ENCODE assay signal across 9 cellular contexts in genomic region chrX:103310592-103311400, GRCh38. TPM values are rescaled to one million over a fixed set of nuclear protein-coding genes. Genes with fewer than 3 reads are reported as not detected.
DNase-seq lines count a peak whose midpoint lies in the region; ATAC-seq, FAIRE-seq and TF ChIP-seq lines count a peak whose summit lies in the region.
"Had no signal": no experiment of that assay in that cellular context is flagged by ENCODE, and none has a peak within 500 bp of the region (broad histone marks: within the 10 kb centered on the region; RNA-seq: fewer than 3 reads in every experiment).

Gene BEX2 (minus strand): TSS chrX:103310990. CDS start chrX:103309976, 1,014 bp downstream.

- peak within 1 kb of the TSS; percentile 92 for H3K9ac ChIP-seq in ES-I3 (ENCODE audit: low read depth, low read length)
- peak within 1 kb of the TSS in 1 of 2 donors; percentile 67 for H3K9ac ChIP-seq in kidney (ENCODE audit: low read length in 2 of 2)

- H3K4me1 Mint-ChIP-seq in WTC11 = peaks cover 4% of the 10 kb centered on the region; the same call in 1 of the 2 replicates

- intact Hi-C loops in kidney (cut with DNase I) = no loop called here

- H3K27me3 Mint-ChIP-seq in WTC11 (ENCODE audit: low read depth) = peaks cover 17% of the 10 kb centered on the region

- TF ChIP-seq CTCF in WTC11 (IDR thresholded peaks at IDR 0.05) (no peak), cardiac fibroblast (IDR thresholded peaks at IDR 0.05; ENCODE audit: low read depth, low read length) (no peak), kidney (IDR thresholded peaks at IDR 0.05; ENCODE audit: borderline replicate concordance, extremely low read depth, insufficient read depth) (no peak)

- no peaks in the 10 kb centered on the region; the same call in 1 of the 2 replicates for H3K27me3 ChIP-seq in H7 (ENCODE audit: control insufficient read depth, insufficient read depth, low read length)

- H3K27ac Mint-ChIP-seq in WTC11 = peak within 1 kb of the TSS; percentile 85; the same call in 1 of the 2 replicates

- DNase-seq in H7 (peak; percentile 87), NCI-H1417 (lab: John Stamatoyannopoulos, UW) (peak; percentile 60 to 87 (median 81)), WTC11 (ENCODE audit: low spot score) (peak; percentile 89), cardiac fibroblast (ENCODE audit: low read depth in 2 of 2) (peak; percentile 5 to 9), kidney (peak; percentile 92), SHP77 (lab: John Stamatoyannopoulos, UW) (no peak)
- DNase-seq in stimulated activated CD4-positive, alpha-beta T cell treated with anti-CD3 and anti-CD28 coated beads, Interleukin-15, amount 100 ng/mL, for 24 hours = peak; percentile 88

- H3K9me3 ChIP-seq in ES-I3 (ENCODE audit: control insufficient read depth, insufficient read depth, low read length) (no peaks in the 10 kb centered on the region), kidney (ENCODE audit: control insufficient read depth in 1 of 2, low read length in 2 of 2) (no peaks in the 10 kb centered on the region)

- ATAC-seq in WTC11 = peak; percentile 97

- peak within 1 kb of the TSS in 1 of 2 donors; percentile 34 for H3K27ac ChIP-seq in kidney (ENCODE audit: low read depth in 2 of 2, low read length in 2 of 2)

- H3K36me3 ChIP-seq in ES-I3 (ENCODE audit: insufficient read depth, low read length) (peaks cover 4% of the 10 kb centered on the region), H7 (replicated peaks; ENCODE audit: control insufficient read depth, insufficient read depth, low read length) (no peaks in the 10 kb centered on the region; the same call in 1 of the 2 replicates), kidney (ENCODE audit: control insufficient read depth in 1 of 2, insufficient read depth in 2 of 2, low read length in 2 of 2) (no peaks in the 10 kb centered on the region)

- H3K36me3 Mint-ChIP-seq in WTC11 = no peaks in the 10 kb centered on the region

- CTCF ChIA-PET in WTC11 (lab: Charles Lee) = interaction anchor here (1.3 kb wide), 1 partner anchor 153 kb away, joined by 5 read pairs; no protein-coding TSS in a partner anchor

- no peaks in the 10 kb centered on the region for H3K9me3 Mint-ChIP-seq in WTC11

- no peaks in the 10 kb centered on the region for H3K4me1 ChIP-seq in ES-I3 (ENCODE audit: insufficient read depth, low read length)
- H3K4me1 ChIP-seq in kidney (ENCODE audit: control insufficient read depth in 1 of 2, insufficient read depth in 1 of 2, low read depth in 1 of 2, low read length in 2 of 2) = no peaks in the 10 kb centered on the region

- H3K4me3 ChIP-seq in H7 (ENCODE audit: insufficient read depth, low read depth, low read length) (peak within 1 kb of the TSS; percentile 84), cardiac fibroblast (replicated peaks in 1 of 2; ENCODE audit: low read depth in 2 of 2, low read length in 2 of 2) (peak within 1 kb of the TSS; percentile 31 to 38), kidney (ENCODE audit: low read length in 2 of 2) (peak within 1 kb of the TSS; percentile 52 to 61)

- no peak for FAIRE-seq in kidney (lab: Jason Lieb, UNC)
- FAIRE-seq: endometrium had no signal

- peak within 1 kb of the TSS; percentile 72 for H3K4me3 Mint-ChIP-seq in WTC11

- POLR2A ChIA-PET in WTC11 (lab: Charles Lee) = interaction anchor here (0.5 to 1.6 kb wide), 4 partner anchors 56 to 119 kb away, joined by 3 to 5 read pairs (median 4); partner anchors contain the start of genes BEX3 and TCEAL8

TF ChIP-seq in WTC11, 78 proteins besides CTCF, POLR2A, EP300 and RAD21 (continues in another document):
- TF ChIP-seq, protein P1, sequence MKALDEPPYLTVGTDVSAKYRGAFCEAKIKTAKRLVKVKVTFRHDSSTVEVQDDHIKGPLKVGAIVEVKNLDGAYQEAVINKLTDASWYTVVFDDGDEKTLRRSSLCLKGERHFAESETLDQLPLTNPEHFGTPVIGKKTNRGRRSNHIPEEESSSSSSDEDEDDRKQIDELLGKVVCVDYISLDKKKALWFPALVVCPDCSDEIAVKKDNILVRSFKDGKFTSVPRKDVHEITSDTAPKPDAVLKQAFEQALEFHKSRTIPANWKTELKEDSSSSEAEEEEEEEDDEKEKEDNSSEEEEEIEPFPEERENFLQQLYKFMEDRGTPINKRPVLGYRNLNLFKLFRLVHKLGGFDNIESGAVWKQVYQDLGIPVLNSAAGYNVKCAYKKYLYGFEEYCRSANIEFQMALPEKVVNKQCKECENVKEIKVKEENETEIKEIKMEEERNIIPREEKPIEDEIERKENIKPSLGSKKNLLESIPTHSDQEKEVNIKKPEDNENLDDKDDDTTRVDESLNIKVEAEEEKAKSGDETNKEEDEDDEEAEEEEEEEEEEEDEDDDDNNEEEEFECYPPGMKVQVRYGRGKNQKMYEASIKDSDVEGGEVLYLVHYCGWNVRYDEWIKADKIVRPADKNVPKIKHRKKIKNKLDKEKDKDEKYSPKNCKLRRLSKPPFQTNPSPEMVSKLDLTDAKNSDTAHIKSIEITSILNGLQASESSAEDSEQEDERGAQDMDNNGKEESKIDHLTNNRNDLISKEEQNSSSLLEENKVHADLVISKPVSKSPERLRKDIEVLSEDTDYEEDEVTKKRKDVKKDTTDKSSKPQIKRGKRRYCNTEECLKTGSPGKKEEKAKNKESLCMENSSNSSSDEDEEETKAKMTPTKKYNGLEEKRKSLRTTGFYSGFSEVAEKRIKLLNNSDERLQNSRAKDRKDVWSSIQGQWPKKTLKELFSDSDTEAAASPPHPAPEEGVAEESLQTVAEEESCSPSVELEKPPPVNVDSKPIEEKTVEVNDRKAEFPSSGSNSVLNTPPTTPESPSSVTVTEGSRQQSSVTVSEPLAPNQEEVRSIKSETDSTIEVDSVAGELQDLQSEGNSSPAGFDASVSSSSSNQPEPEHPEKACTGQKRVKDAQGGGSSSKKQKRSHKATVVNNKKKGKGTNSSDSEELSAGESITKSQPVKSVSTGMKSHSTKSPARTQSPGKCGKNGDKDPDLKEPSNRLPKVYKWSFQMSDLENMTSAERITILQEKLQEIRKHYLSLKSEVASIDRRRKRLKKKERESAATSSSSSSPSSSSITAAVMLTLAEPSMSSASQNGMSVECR (CRISPR knock-in tag; IDR thresholded peaks at IDR 0.05; ENCODE audit: borderline replicate concordance) = 0 out of 2 replicates have a peak, but pooled peaks have one; percentile 35
- peak; percentile 92 for TF ChIP-seq FOXK1 (CRISPR knock-in tag; IDR thresholded peaks at IDR 0.05)
- TF ChIP-seq, protein P2, sequence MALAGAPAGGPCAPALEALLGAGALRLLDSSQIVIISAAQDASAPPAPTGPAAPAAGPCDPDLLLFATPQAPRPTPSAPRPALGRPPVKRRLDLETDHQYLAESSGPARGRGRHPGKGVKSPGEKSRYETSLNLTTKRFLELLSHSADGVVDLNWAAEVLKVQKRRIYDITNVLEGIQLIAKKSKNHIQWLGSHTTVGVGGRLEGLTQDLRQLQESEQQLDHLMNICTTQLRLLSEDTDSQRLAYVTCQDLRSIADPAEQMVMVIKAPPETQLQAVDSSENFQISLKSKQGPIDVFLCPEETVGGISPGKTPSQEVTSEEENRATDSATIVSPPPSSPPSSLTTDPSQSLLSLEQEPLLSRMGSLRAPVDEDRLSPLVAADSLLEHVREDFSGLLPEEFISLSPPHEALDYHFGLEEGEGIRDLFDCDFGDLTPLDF (CRISPR knock-in tag; IDR thresholded peaks at IDR 0.05) = no peak
- peak; percentile 93 for TF ChIP-seq USF1 (CRISPR knock-in tag; IDR thresholded peaks at IDR 0.05)
- TF ChIP-seq MAX (CRISPR knock-in tag; IDR thresholded peaks at IDR 0.05) = peak; percentile 55; the same call in 1 of the 2 replicates
- TF ChIP-seq, protein P3, sequence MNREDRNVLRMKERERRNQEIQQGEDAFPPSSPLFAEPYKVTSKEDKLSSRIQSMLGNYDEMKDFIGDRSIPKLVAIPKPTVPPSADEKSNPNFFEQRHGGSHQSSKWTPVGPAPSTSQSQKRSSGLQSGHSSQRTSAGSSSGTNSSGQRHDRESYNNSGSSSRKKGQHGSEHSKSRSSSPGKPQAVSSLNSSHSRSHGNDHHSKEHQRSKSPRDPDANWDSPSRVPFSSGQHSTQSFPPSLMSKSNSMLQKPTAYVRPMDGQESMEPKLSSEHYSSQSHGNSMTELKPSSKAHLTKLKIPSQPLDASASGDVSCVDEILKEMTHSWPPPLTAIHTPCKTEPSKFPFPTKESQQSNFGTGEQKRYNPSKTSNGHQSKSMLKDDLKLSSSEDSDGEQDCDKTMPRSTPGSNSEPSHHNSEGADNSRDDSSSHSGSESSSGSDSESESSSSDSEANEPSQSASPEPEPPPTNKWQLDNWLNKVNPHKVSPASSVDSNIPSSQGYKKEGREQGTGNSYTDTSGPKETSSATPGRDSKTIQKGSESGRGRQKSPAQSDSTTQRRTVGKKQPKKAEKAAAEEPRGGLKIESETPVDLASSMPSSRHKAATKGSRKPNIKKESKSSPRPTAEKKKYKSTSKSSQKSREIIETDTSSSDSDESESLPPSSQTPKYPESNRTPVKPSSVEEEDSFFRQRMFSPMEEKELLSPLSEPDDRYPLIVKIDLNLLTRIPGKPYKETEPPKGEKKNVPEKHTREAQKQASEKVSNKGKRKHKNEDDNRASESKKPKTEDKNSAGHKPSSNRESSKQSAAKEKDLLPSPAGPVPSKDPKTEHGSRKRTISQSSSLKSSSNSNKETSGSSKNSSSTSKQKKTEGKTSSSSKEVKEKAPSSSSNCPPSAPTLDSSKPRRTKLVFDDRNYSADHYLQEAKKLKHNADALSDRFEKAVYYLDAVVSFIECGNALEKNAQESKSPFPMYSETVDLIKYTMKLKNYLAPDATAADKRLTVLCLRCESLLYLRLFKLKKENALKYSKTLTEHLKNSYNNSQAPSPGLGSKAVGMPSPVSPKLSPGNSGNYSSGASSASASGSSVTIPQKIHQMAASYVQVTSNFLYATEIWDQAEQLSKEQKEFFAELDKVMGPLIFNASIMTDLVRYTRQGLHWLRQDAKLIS (CRISPR knock-in tag; IDR thresholded peaks at IDR 0.05; ENCODE audit: borderline replicate concordance) = no peak

RNA-seq across cellular contexts. Expression of gene BEX2, which starts in this region (rescaled TPM):
- 45.4 and 49.8 TPM in 2 replicates for total RNA-seq in H7 (2014; rRNA removed; shearing (Covaris generic))
- total RNA-seq in WTC11 (2021) = 30.6 to 34.1 TPM (median 32.8 TPM) in 3 replicates
- total RNA-seq in kidney = 34.7 TPM
- 130 TPM for polyA plus RNA-seq in kidney (ENCODE audit: insufficient read depth, low read depth, low replicate concordance)

Comparison
In these comparisons a context has a peak if more than half of its experiments do, and no peak if none do; other contexts are left out.
1. DNase-seq: peak in H7 (single experiment), NCI-H1417 (3 of 3), WTC11 (single experiment), cardiac fibroblast (2 of 2), kidney (single experiment) and stimulated activated CD4-positive, alpha-beta T cell treated with anti-CD3 and anti-CD28 coated beads, Interleukin-15, amount 100 ng/mL, for 24 hours (single experiment); none in SHP77 (0 of 2).
2. Peak in every context shown above with its lines, with median percentiles within 50 percentile points of each other: H3K4me3 ChIP-seq.